In the genomic region with DNA sequence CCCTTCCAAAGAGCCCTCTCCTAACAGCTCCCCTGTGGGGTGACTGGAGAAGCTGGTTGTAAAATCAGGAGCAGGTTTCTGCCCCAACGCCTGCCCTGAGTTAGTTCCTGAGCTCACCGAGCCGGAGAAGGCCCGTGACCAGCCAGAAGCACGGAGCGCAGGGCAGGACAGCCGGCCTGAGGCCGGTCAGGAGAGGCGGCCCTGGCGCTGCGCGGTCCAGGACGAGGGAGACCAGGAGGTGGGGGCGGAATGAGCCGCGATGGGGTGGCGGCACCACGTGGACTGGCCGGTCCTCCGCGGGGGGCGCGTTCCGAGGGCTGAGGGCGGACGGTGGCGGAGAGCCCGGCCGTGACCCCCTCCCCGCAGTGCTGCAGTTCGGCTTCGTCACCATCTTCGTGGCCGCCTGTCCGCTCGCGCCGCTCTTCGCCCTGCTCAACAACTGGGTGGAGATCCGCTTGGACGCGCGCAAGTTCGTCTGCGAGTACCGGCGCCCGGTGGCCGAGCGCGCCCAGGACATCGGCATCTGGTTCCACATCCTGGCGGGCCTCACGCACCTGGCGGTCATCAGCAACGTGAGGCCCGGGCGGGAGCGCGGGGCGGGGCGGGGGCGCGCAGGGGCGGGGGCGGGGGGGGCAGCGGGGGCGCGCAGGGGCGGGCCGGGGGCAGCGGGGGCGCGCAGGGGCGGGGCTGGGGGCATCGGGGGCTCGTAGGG, we compare ENCODE assay signal across 8 cellular contexts. TPM values are rescaled to one million over a fixed set of nuclear protein-coding genes. Genes with fewer than 3 reads are reported as not detected.
DNase-seq lines count a peak whose midpoint lies in the region; ATAC-seq lines count a peak whose summit lies in the region.

No MANE protein-coding gene starts in this region.

- DNase-seq in DMS53 (lab: John Stamatoyannopoulos, UW) (peak; percentile 94), H4 (ENCODE audit: low spot score) (peak; percentile 70), NCI-H69 (lab: John Stamatoyannopoulos, UW) (peak; percentile 68), fibroblast of gingiva (ENCODE audit: low read depth) (peak; percentile 65), mucosa of gallbladder (ENCODE audit: low spot score) (peak; percentile 63)
- DNase-seq in activated T-helper 1 cell treated with anti-CD3 and anti-CD28 coated beads, Interleukin-12 subunit alpha, Interleukin-12 subunit beta, Interleukin-2, Interleukin-4 antibody, amounts not matched to agents 30 ng/mL and 10 ng/mL and 1 ng/mL, durations not matched to agents 14 hours and 24 hours and 36 hours (ENCODE audit: low spot score): peak; percentile 20

- no peaks in the 10 kb centered on the region for H3K36me3 ChIP-seq in subcutaneous abdominal adipose tissue (ENCODE audit: control insufficient read depth in 5 of 5, insufficient read depth in 5 of 5, low read length in 5 of 5)

- no peak overlapping the region for H3K27ac Mint-ChIP-seq in activated T-helper 1 cell treated with anti-CD3 and anti-CD28 coated beads, Interleukin-12 subunit alpha, Interleukin-12 subunit beta, Interleukin-2, Interleukin-4 antibody, amounts not matched to agents 30 ng/mL and 10 ng/mL and 1 ng/mL, durations not matched to agents 14 hours and 24 hours and 36 hours

- peaks cover 0 to 3% (median 0%) of the 10 kb centered on the region in 5 donors for H3K27me3 ChIP-seq in subcutaneous abdominal adipose tissue (ENCODE audit: control insufficient read depth in 5 of 5, insufficient read depth in 4 of 5, low read length in 5 of 5)

- H3K27ac ChIP-seq in subcutaneous abdominal adipose tissue (ENCODE audit: low read depth, low read length): peak overlapping the region; percentile 37

- H3K4me1 ChIP-seq in subcutaneous abdominal adipose tissue (ENCODE audit: control insufficient read depth in 5 of 5, insufficient read depth in 5 of 5, low read length in 5 of 5): peaks cover 0 to 15% (median 14%) of the 10 kb centered on the region in 5 donors

- peak overlapping the region; percentile 63 for H3K4me3 Mint-ChIP-seq in activated T-helper 1 cell treated with anti-CD3 and anti-CD28 coated beads, Interleukin-12 subunit alpha, Interleukin-12 subunit beta, Interleukin-2, Interleukin-4 antibody, amounts not matched to agents 30 ng/mL and 10 ng/mL and 1 ng/mL, durations not matched to agents 14 hours and 24 hours and 36 hours

- H3K27me3 Mint-ChIP-seq in activated T-helper 1 cell treated with anti-CD3 and anti-CD28 coated beads, Interleukin-12 subunit alpha, Interleukin-12 subunit beta, Interleukin-2, Interleukin-4 antibody, amounts not matched to agents 30 ng/mL and 10 ng/mL and 1 ng/mL, durations not matched to agents 14 hours and 24 hours and 36 hours (ENCODE audit: insufficient read depth): peaks cover 25% of the 10 kb centered on the region

- no peak for ATAC-seq in GM21367 (IDR thresholded peaks at IDR 0.05; ENCODE audit: unreplicated experiment)

- H3K36me3 Mint-ChIP-seq in activated T-helper 1 cell treated with anti-CD3 and anti-CD28 coated beads, Interleukin-12 subunit alpha, Interleukin-12 subunit beta, Interleukin-2, Interleukin-4 antibody, amounts not matched to agents 30 ng/mL and 10 ng/mL and 1 ng/mL, durations not matched to agents 14 hours and 24 hours and 36 hours (ENCODE audit: low read depth): no peaks in the 10 kb centered on the region

- H3K9me3 Mint-ChIP-seq in activated T-helper 1 cell treated with anti-CD3 and anti-CD28 coated beads, Interleukin-12 subunit alpha, Interleukin-12 subunit beta, Interleukin-2, Interleukin-4 antibody, amounts not matched to agents 30 ng/mL and 10 ng/mL and 1 ng/mL, durations not matched to agents 14 hours and 24 hours and 36 hours: no peaks in the 10 kb centered on the region

- H3K4me1 Mint-ChIP-seq in activated T-helper 1 cell treated with anti-CD3 and anti-CD28 coated beads, Interleukin-12 subunit alpha, Interleukin-12 subunit beta, Interleukin-2, Interleukin-4 antibody, amounts not matched to agents 30 ng/mL and 10 ng/mL and 1 ng/mL, durations not matched to agents 14 hours and 24 hours and 36 hours (ENCODE audit: low read depth): peaks cover 18% of the 10 kb centered on the region

- peak overlapping the region in 1 of 5 donors; percentile 45 for H3K9ac ChIP-seq in subcutaneous abdominal adipose tissue (ENCODE audit: low read length in 5 of 5)

- H3K4me3 ChIP-seq in subcutaneous abdominal adipose tissue (ENCODE audit: low read depth in 1 of 5, low read length in 5 of 5): peak overlapping the region in 4 of 5 donors; percentile 56 to 69 (median 61)

- intact Hi-C loops in activated T-helper 1 cell treated with anti-CD3 and anti-CD28 coated beads, Interleukin-12 subunit alpha, Interleukin-12 subunit beta, Interleukin-2, Interleukin-4 antibody, amounts not matched to agents 30 ng/mL and 10 ng/mL and 1 ng/mL, durations not matched to agents 14 hours and 24 hours and 36 hours (cut with micrococcal nuclease): loop anchor here (1.0 to 5.0 kb wide), 5 partner anchors 63 to 365 kb away; a partner anchor contains a TSS

- H3K9me3 ChIP-seq in subcutaneous abdominal adipose tissue (ENCODE audit: control insufficient read depth in 5 of 5, low read length in 5 of 5): no peaks in the 10 kb centered on the region

RNA-seq across cellular contexts. Expression of a gene that starts 29.0 kb away (rescaled TPM):
- total RNA-seq in H4 (2014; rRNA removed; shearing (Covaris generic)): 0.43 and 0.91 TPM in 2 replicates
- total RNA-seq in activated T-helper 1 cell treated with anti-CD3 and anti-CD28 coated beads, Interleukin-12 subunit alpha, Interleukin-12 subunit beta, Interleukin-2, Interleukin-4 antibody, amounts not matched to agents 30 ng/mL and 10 ng/mL and 1 ng/mL, durations not matched to agents 14 hours and 24 hours and 36 hours: 2.1 and 2.4 TPM in 2 replicates
- 2.7 TPM for total RNA-seq in mucosa of gallbladder

Comparison
In these comparisons a context has a peak if more than half of its experiments do, and no peak if none do; other contexts are left out.
1. DNase-seq: peak in every context shown above with its lines; median percentile 94 in DMS53; 70 in H4; 68 in NCI-H69; 65 in fibroblast of gingiva; 63 in mucosa of gallbladder; 20 in activated T-helper 1 cell treated with anti-CD3 and anti-CD28 coated beads, Interleukin-12 subunit alpha, Interleukin-12 subunit beta, Interleukin-2, Interleukin-4 antibody, amounts not matched to agents 30 ng/mL and 10 ng/mL and 1 ng/mL, durations not matched to agents 14 hours and 24 hours and 36 hours.